ENCODE assay signal across 9 cellular contexts in genomic region chr7:101363734-101364374, GRCh38. TPM values are rescaled to one million over a fixed set of nuclear protein-coding genes. Genes with fewer than 3 reads are reported as not detected.
DNase-seq lines count a peak whose midpoint lies in the region; ATAC-seq and TF ChIP-seq lines count a peak whose summit lies in the region.
"Had no signal": no experiment of that assay in that cellular context is flagged by ENCODE, and none has a peak within 500 bp of the region (broad histone marks: within the 10 kb centered on the region; RNA-seq: fewer than 3 reads in every experiment).

No MANE protein-coding gene starts in this region.

- H3K4me1 ChIP-seq in BE2C (no peaks in the 10 kb centered on the region), duodenal mucosa (ENCODE audit: control insufficient read depth in 1 of 2, insufficient read depth in 2 of 2, low read length in 2 of 2) (peaks cover 0 to 3% of the 10 kb centered on the region in 2 donors)

- no peak overlapping the region for H3K27ac ChIP-seq in duodenal mucosa (ENCODE audit: low read depth, low read length)
- H3K27ac ChIP-seq: SJSA1 had no signal

- H3K27me3 ChIP-seq in BE2C (peaks cover 18% of the 10 kb centered on the region), duodenal mucosa (ENCODE audit: control insufficient read depth in 1 of 2, insufficient read depth in 2 of 2, low read length in 2 of 2) (peaks cover 5 to 12% of the 10 kb centered on the region in 2 donors)

- H3K4me3 ChIP-seq in BE2C (ENCODE audit: low read depth, low read length): peak overlapping the region; percentile 48
- H3K4me3 ChIP-seq in duodenal mucosa (ENCODE audit: low read depth in 1 of 2, low read length in 2 of 2): peak overlapping the region; percentile 35 to 58
- H3K4me3 ChIP-seq: SJSA1 had no signal

- peak; percentile 82 for TF ChIP-seq CTCF in BE2C (IDR thresholded peaks at IDR 0.05; ENCODE audit: low read depth, low read length)

- H3K9me3 ChIP-seq in BE2C: no peaks in the 10 kb centered on the region
- no peaks in the 10 kb centered on the region for H3K9me3 ChIP-seq in duodenal mucosa (ENCODE audit: control insufficient read depth in 1 of 2, low read length in 2 of 2)
- H3K9me3 ChIP-seq: SJSA1 had no signal

- ATAC-seq in GM19372 (IDR thresholded peaks at IDR 0.05; ENCODE audit: low read depth, unreplicated experiment) (peak; percentile 67), GM18858 (IDR thresholded peaks at IDR 0.05; ENCODE audit: unreplicated experiment) (no peak)

- H3K36me3 ChIP-seq in BE2C: no peaks in the 10 kb centered on the region
- H3K36me3 ChIP-seq in duodenal mucosa (ENCODE audit: control insufficient read depth in 1 of 2, insufficient read depth in 2 of 2, low read length in 2 of 2): no peaks in the 10 kb centered on the region
- H3K36me3 ChIP-seq: SJSA1 had no signal

- peak overlapping the region in 1 of 2 donors; percentile 43 for H3K9ac ChIP-seq in duodenal mucosa (ENCODE audit: low read depth in 1 of 2, low read length in 2 of 2)

- DNase-seq in BE2C: peak; percentile 75
- peak; percentile 29 for DNase-seq in NCI-H1092 treated with DMSO at 0.1 percent for 48 hours (lab: John Stamatoyannopoulos, UW)
- DNase-seq in activated CD4-positive, alpha-beta T cell treated with anti-CD3 and anti-CD28 coated beads, Interleukin-2, amount 50 U/mL, for 48 hours: peak; percentile 70 to 77
- peak; percentile 47 to 68 for DNase-seq in lung microvascular endothelial cell (ENCODE audit: low read depth in 2 of 2)
- peak; percentile 40 to 68 (median 47) for DNase-seq in stimulated activated CD4-positive, alpha-beta T cell treated with anti-CD3 and anti-CD28 coated beads, TNF-alpha, amount 100 ng/mL, for 24 hours (ENCODE audit: low read depth in 3 of 3)

RNA-seq across cellular contexts. Expression of gene COL26A1, which starts 1.2 kb away (rescaled TPM):
- 0.34 TPM for polyA plus RNA-seq in BE2C (2012; ENCODE audit: insufficient read depth, insufficient read length, low read depth)
- under 0.01 TPM in 1 of 2 replicates, not detected in the other for total RNA-seq in lung microvascular endothelial cell
- total RNA-seq: SJSA1 had no signal

RNA-seq across cellular contexts. Expression of gene IFT22, which starts 42.2 kb away (rescaled TPM):
- polyA plus RNA-seq in BE2C (2012; ENCODE audit: insufficient read depth, insufficient read length, low read depth): 19.5 TPM
- total RNA-seq in lung microvascular endothelial cell: 9.5 and 10.0 TPM in 2 replicates
